ENCODE assay signal across 10 cellular contexts in genomic region chr17:71472809-71473789, GRCh38.
A peak's percentile ranks its signal among the peaks of the same experiment; 100 is the strongest.
DNase-seq lines count a peak whose midpoint lies in the region; ATAC-seq and TF ChIP-seq lines count a peak whose summit lies in the region.
"Had no signal": no experiment of that assay in that cellular context is flagged by ENCODE, and none has a peak within 500 bp of the region (broad histone marks: within the 10 kb centered on the region; RNA-seq: fewer than 3 reads in every experiment).

No MANE protein-coding gene starts in this region.

- H3K36me3 ChIP-seq in HCT116 (ENCODE audit: control insufficient read depth in 1 of 2, insufficient read depth in 2 of 2, low read length in 2 of 2), result no peaks in the 10 kb centered on the region
- H3K36me3 ChIP-seq: SJSA1 had no signal

- peak; percentile 89 for TF ChIP-seq RAD21 in HCT116 (IDR thresholded peaks at IDR 0.05; ENCODE audit: low read depth)

- RAD21 ChIA-PET in HCT116 (lab: Charles Lee; ENCODE audit: low non-redundant PET in 1 of 2, low total read pairs in 2 of 2, uncharacterized antibody in 2 of 2, unreplicated experiment in 2 of 2), result interaction anchor here in 1 of 2 experiments (0.5 kb wide), 1 partner anchor 59 kb away, joined by 3 read pairs; no protein-coding TSS in a partner anchor

- no TSS peak for BruUV-seq in HCT116 (replicated peaks; lab: Mats Ljungman, UMichigan)

- no peaks in the 10 kb centered on the region for H4K20me1 ChIP-seq in HCT116 (ENCODE audit: insufficient read depth)

- H3K9ac ChIP-seq in HCT116 (ENCODE audit: low read length), result no peak overlapping the region

- CTCF ChIA-PET in HCT116 (lab: Charles Lee), result interaction anchor here (0.6 to 6.2 kb wide), 33 partner anchors 8 to 1067 kb away, joined by 3 to 51 read pairs (median 3); partner anchors contain the start of gene SOX9

- H3K4me1 ChIP-seq in HCT116 (ENCODE audit: control insufficient read depth in 1 of 2, insufficient read depth in 2 of 2, low read length in 2 of 2), result peaks cover 0 to 11% of the 10 kb centered on the region in 2 experiments; a peak in 2 of 4 replicates
- H3K4me1 ChIP-seq: SJSA1 had no signal

- H3K9me3 ChIP-seq in HCT116 (ENCODE audit: control insufficient read depth in 1 of 2, insufficient read depth in 1 of 2, low read depth in 1 of 2, low read length in 2 of 2), result no peaks in the 10 kb centered on the region
- H3K9me3 ChIP-seq: SJSA1 had no signal

- H3K9me2 ChIP-seq in HCT116 (ENCODE audit: insufficient read depth), result no peaks in the 10 kb centered on the region

- peak; percentile 99 for ATAC-seq in HCT116
- no peak for ATAC-seq in HG03095 (IDR thresholded peaks at IDR 0.05; ENCODE audit: unreplicated experiment)

- POLR2A ChIA-PET in HCT116 (lab: Charles Lee), result interaction anchor here (1.0 to 1.6 kb wide), 4 partner anchors 10 to 648 kb away, joined by 3 to 5 read pairs (median 4); partner anchors contain the start of gene SOX9

- DNase-seq in DMS53 treated with DMSO at 0.1 percent for 48 hours (lab: John Stamatoyannopoulos, UW; ENCODE audit: unreplicated experiment), result peak; percentile 69
- DNase-seq in HCT116 (ENCODE audit: low read depth, low spot score), result peak; percentile 86
- DNase-seq in NCI-H2081 treated with DMSO at 0.1 percent for 48 hours (lab: John Stamatoyannopoulos, UW), result peak; percentile 31
- peak; percentile 49 for DNase-seq in astrocyte of the cerebellum (ENCODE audit: low read depth)
- DNase-seq in iris pigment epithelial cell (ENCODE audit: low read depth), result peak; percentile 57
- no peak for DNase-seq in T-helper 1 cell
- DNase-seq in NK-92 (lab: John Stamatoyannopoulos, UW; ENCODE audit: unreplicated experiment), result no peak
- DNase-seq: naive B cell had no signal

- no peak overlapping the region for H3K4me3 ChIP-seq in HCT116 (replicated peaks in 1 of 2; ENCODE audit: low read depth in 1 of 2, low read length in 2 of 2)
- no peak overlapping the region for H3K4me3 ChIP-seq in astrocyte of the cerebellum (ENCODE audit: low read depth, low read length)
- H3K4me3 ChIP-seq: SJSA1 had no signal

- H3K79me2 ChIP-seq in HCT116 (ENCODE audit: insufficient read depth, low read length), result no peaks in the 10 kb centered on the region

- H3K4me2 ChIP-seq in HCT116 (ENCODE audit: low read length), result peak overlapping the region; percentile 16

- peak; percentile 79 to 93 (median 88) for TF ChIP-seq CTCF in HCT116 (IDR thresholded peaks at IDR 0.05 in 2 of 3, conservative IDR thresholded peaks at IDR 0.05 in 1 of 3; ENCODE audit: borderline replicate concordance in 1 of 3, insufficient read depth in 1 of 3, low read depth in 2 of 3, low read length in 2 of 3)
- peak; percentile 78 for TF ChIP-seq CTCF in astrocyte of the cerebellum (IDR thresholded peaks at IDR 0.05; ENCODE audit: low read depth, low read length, missing control alignments)

- intact Hi-C loops in HCT116 (cut with micrococcal nuclease), result loop anchor here (1.0 to 10.0 kb wide), 5 partner anchors 292 to 1067 kb away; no protein-coding TSS in a partner anchor

- in situ Hi-C loops in astrocyte of the cerebellum (cut with HindIII; ENCODE audit: low sequenced_read_pairs), result no loop called here

- H3K27me3 ChIP-seq in HCT116 (ENCODE audit: insufficient read depth, low read length), result no peaks in the 10 kb centered on the region
- H3K27me3 ChIP-seq: SJSA1 had no signal

- TF ChIP-seq POLR2A in HCT116 (IDR thresholded peaks at IDR 0.05; ENCODE audit: borderline replicate concordance, extremely low read depth, insufficient read depth, insufficient read length), result no peak

- peak overlapping the region; percentile 85 for H2AFZ ChIP-seq in HCT116 (ENCODE audit: low read depth, low read length, poor library complexity, severe bottlenecking)

- H3K27ac ChIP-seq in HCT116 (ENCODE audit: low read depth, low read length), result no peak overlapping the region
- H3K27ac ChIP-seq: SJSA1 had no signal

TF ChIP-seq in HCT116, 20 proteins besides CTCF, POLR2A, EP300 and RAD21:
- TF ChIP-seq MAX (IDR thresholded peaks at IDR 0.05) (no peak), ZNF274 (IDR thresholded peaks at IDR 0.05; ENCODE audit: low read depth, low read length) (no peak), TCF7L2 (IDR thresholded peaks at IDR 0.05; ENCODE audit: borderline replicate concordance, extremely low read depth, insufficient read depth, insufficient read length) (no peak), CEBPB (IDR thresholded peaks at IDR 0.05; ENCODE audit: low read depth) (no peak), ATF3 (IDR thresholded peaks at IDR 0.05) (no peak), SRF (IDR thresholded peaks at IDR 0.05; ENCODE audit: low read depth) (no peak)
TF ChIP-seq in HCT116: peak in this region for 0.

Comparison
In these comparisons a context has a peak if more than half of its experiments do, and no peak if none do; other contexts are left out.
1. DNase-seq: peak in DMS53 treated with DMSO at 0.1 percent for 48 hours (single experiment), HCT116 (single experiment), NCI-H2081 treated with DMSO at 0.1 percent for 48 hours (single experiment), astrocyte of the cerebellum (single experiment) and iris pigment epithelial cell (single experiment); none in T-helper 1 cell (0 of 5) and NK-92 (single experiment).